In genomic region chr18:44723973-44724778, GRCh38 we compare ENCODE assay signal across 1 cellular context.
TF ChIP-seq lines count a peak whose summit lies in the region.

No MANE protein-coding gene starts in this region.

TF ChIP-seq in K562, 482 proteins besides CTCF, POLR2A, EP300 and RAD21 (continues in another document):
- TF ChIP-seq PRDM10 (IDR thresholded peaks at IDR 0.05; ENCODE audit: partially characterized antibody), result no peak
- no peak for TF ChIP-seq PCBP2 (IDR thresholded peaks at IDR 0.05; ENCODE audit: low read depth, low read length, poor library complexity, severe bottlenecking)
- no peak for TF ChIP-seq ZNF121 (CRISPR knock-in tag; conservative IDR thresholded peaks at IDR 0.05)
- TF ChIP-seq FOS (IDR thresholded peaks at IDR 0.05; ENCODE audit: extremely low read depth, insufficient read length), result no peak
- TF ChIP-seq ZNF589 (CRISPR knock-in tag; IDR thresholded peaks at IDR 0.05; ENCODE audit: low read depth), result no peak
- TF ChIP-seq MLLT1 (IDR thresholded peaks at IDR 0.05), result no peak
- TF ChIP-seq GMEB1 (CRISPR knock-in tag; IDR thresholded peaks at IDR 0.05), result no peak
- no peak for TF ChIP-seq ZNF274 (IDR thresholded peaks at IDR 0.05; ENCODE audit: borderline replicate concordance, low read depth, low read length)
- TF ChIP-seq RERE (CRISPR knock-in tag; IDR thresholded peaks at IDR 0.05; ENCODE audit: borderline replicate concordance), result no peak
- TF ChIP-seq MAZ (CRISPR knock-in tag; conservative IDR thresholded peaks at IDR 0.05 in 1 of 2, IDR thresholded peaks at IDR 0.05 in 1 of 2), result no peak
- TF ChIP-seq BRD4 (IDR thresholded peaks at IDR 0.05), result no peak
- TF ChIP-seq ZC3H11A (IDR thresholded peaks at IDR 0.05; ENCODE audit: low read depth, low read length), result no peak
- TF ChIP-seq NCOR1 (IDR thresholded peaks at IDR 0.05), result peak; percentile 49
- TF ChIP-seq RCOR1 (IDR thresholded peaks at IDR 0.05; ENCODE audit: borderline replicate concordance in 1 of 2, low read depth in 2 of 2, low read length in 2 of 2), result peak; percentile 56 to 93; a peak in 3 of 4 replicates
- no peak for TF ChIP-seq GTF2F1 (IDR thresholded peaks at IDR 0.05; ENCODE audit: low read depth, low read length)
- peak; percentile 56; the same call in 1 of the 2 replicates for TF ChIP-seq TEAD4 (IDR thresholded peaks at IDR 0.05; ENCODE audit: low read length)
- no peak for TF ChIP-seq TEAD4 (CRISPR knock-in tag; IDR thresholded peaks at IDR 0.05; ENCODE audit: borderline replicate concordance)
- TF ChIP-seq SAP30 (IDR thresholded peaks at IDR 0.05; ENCODE audit: borderline replicate concordance, insufficient read depth, low read depth, low read length, poor library complexity, severe bottlenecking), result no peak
- no peak for TF ChIP-seq ZNF395 (CRISPR knock-in tag; IDR thresholded peaks at IDR 0.05)
- peak; percentile 57; the same call in 1 of the 2 replicates for TF ChIP-seq SOX6 (IDR thresholded peaks at IDR 0.05)
- TF ChIP-seq ZNF134 (CRISPR knock-in tag; conservative IDR thresholded peaks at IDR 0.05), result no peak
- TF ChIP-seq ZBTB11 (CRISPR knock-in tag; IDR thresholded peaks at IDR 0.05), result no peak
- peak; percentile 16; the same call in 1 of the 2 replicates for TF ChIP-seq ATF3 (IDR thresholded peaks at IDR 0.05)
- no peak for TF ChIP-seq ATF3 (CRISPR knock-in tag; conservative IDR thresholded peaks at IDR 0.05)
- no peak for TF ChIP-seq ZNF23 (CRISPR knock-in tag; IDR thresholded peaks at IDR 0.05)
- TF ChIP-seq MTA1 (IDR thresholded peaks at IDR 0.05; ENCODE audit: borderline replicate concordance), result no peak
- no peak for TF ChIP-seq ZNF639 (CRISPR knock-in tag; conservative IDR thresholded peaks at IDR 0.05 in 1 of 2, IDR thresholded peaks at IDR 0.05 in 1 of 2)
- TF ChIP-seq ZNF431 (CRISPR knock-in tag; IDR thresholded peaks at IDR 0.05), result no peak
- TF ChIP-seq ZNF551 (CRISPR knock-in tag; IDR thresholded peaks at IDR 0.05), result no peak
- no peak for TF ChIP-seq MTA3 (IDR thresholded peaks at IDR 0.05; ENCODE audit: borderline replicate concordance)
- no peak for TF ChIP-seq ZKSCAN3 (CRISPR knock-in tag; IDR thresholded peaks at IDR 0.05)
- TF ChIP-seq PURB (CRISPR knock-in tag; IDR thresholded peaks at IDR 0.05; ENCODE audit: low read depth), result no peak
- no peak for TF ChIP-seq ZNF584 (CRISPR knock-in tag; IDR thresholded peaks at IDR 0.05; ENCODE audit: low read depth)
- TF ChIP-seq RBM34 (IDR thresholded peaks at IDR 0.05; ENCODE audit: borderline replicate concordance, insufficient read depth, low read length), result no peak
- no peak for TF ChIP-seq YY1 (IDR thresholded peaks at IDR 0.05; ENCODE audit: borderline replicate concordance in 1 of 3, control insufficient read depth in 1 of 3, extremely low read depth in 1 of 3, insufficient read depth in 3 of 3, insufficient read length in 1 of 3, insufficient replicate concordance in 2 of 3, low read depth in 1 of 3, low read length in 2 of 3)
- TF ChIP-seq HES1 (IDR thresholded peaks at IDR 0.05; ENCODE audit: low read depth), result peak; percentile 68
- no peak for TF ChIP-seq KLF10 (CRISPR knock-in tag; IDR thresholded peaks at IDR 0.05)
- TF ChIP-seq ATF7 (IDR thresholded peaks at IDR 0.05), result no peak
- TF ChIP-seq NR2C1 (IDR thresholded peaks at IDR 0.05), result peak; percentile 90
- TF ChIP-seq NR2C1 (tag; IDR thresholded peaks at IDR 0.05), result peak; percentile 78
- TF ChIP-seq FOXJ3 (CRISPR knock-in tag; IDR thresholded peaks at IDR 0.05), result no peak
- TF ChIP-seq SRF (CRISPR knock-in tag; IDR thresholded peaks at IDR 0.05), result peak in 1 of 2 experiments; percentile 94; a peak in 2 of 4 replicates
- no peak for TF ChIP-seq TARDBP (IDR thresholded peaks at IDR 0.05)
- TF ChIP-seq ZNF408 (CRISPR knock-in tag; IDR thresholded peaks at IDR 0.05; ENCODE audit: low read depth), result no peak
- no peak for TF ChIP-seq HIVEP1 (CRISPR knock-in tag; IDR thresholded peaks at IDR 0.05)
